10 cellular contexts compared by ENCODE assay signal in genomic region chr6:45548657-45549515, GRCh38.
A peak's percentile ranks its signal among the peaks of the same experiment; 100 is the strongest.
DNase-seq lines count a peak whose midpoint lies in the region; ATAC-seq lines count a peak whose summit lies in the region.
"Had no signal": no experiment of that assay in that cellular context is flagged by ENCODE, and none has a peak within 500 bp of the region (broad histone marks: within the 10 kb centered on the region; RNA-seq: fewer than 3 reads in every experiment).

No MANE protein-coding gene starts in this region.

- no peaks in the 10 kb centered on the region for H3K27me3 ChIP-seq in Karpas-422 (ENCODE audit: low read length)
- no peaks in the 10 kb centered on the region for H3K27me3 ChIP-seq in trophoblast cell (ENCODE audit: insufficient read depth, low read length)

- H3K79me2 ChIP-seq in Karpas-422 (ENCODE audit: low read length): no peaks in the 10 kb centered on the region
- no peaks in the 10 kb centered on the region for H3K79me2 ChIP-seq in trophoblast cell (ENCODE audit: control insufficient read depth, insufficient read depth, low read length, poor library complexity)

- H3K4ac ChIP-seq in trophoblast cell (ENCODE audit: low read depth, low read length): no peak overlapping the region

- H3K4me3 ChIP-seq in Karpas-422 (ENCODE audit: low read length) (no peak overlapping the region), trophoblast cell (ENCODE audit: low read depth, low read length) (no peak overlapping the region)

- no peak overlapping the region for H2BK12ac ChIP-seq in trophoblast cell (ENCODE audit: low read length)

- no peaks in the 10 kb centered on the region for H3K9me2 ChIP-seq in Karpas-422 (replicated peaks; ENCODE audit: insufficient read depth, low read length)

- no peak overlapping the region for H4K8ac ChIP-seq in trophoblast cell (ENCODE audit: low read depth, low read length)

- H3K18ac ChIP-seq in trophoblast cell (ENCODE audit: low read length): no peak overlapping the region

- H2BK5ac ChIP-seq in trophoblast cell (ENCODE audit: low read depth, low read length, poor library complexity): no peak overlapping the region

- no peak overlapping the region for H4K91ac ChIP-seq in trophoblast cell (ENCODE audit: low read depth, low read length)

- H3K14ac ChIP-seq in trophoblast cell (ENCODE audit: low read length): no peak overlapping the region

- ATAC-seq in HG02642 (IDR thresholded peaks at IDR 0.05; ENCODE audit: poor library complexity, unreplicated experiment): peak; percentile 97
- ATAC-seq: activated T-cell treated with anti-CD3 and anti-CD28 coated beads, Interleukin-2, amount 50 U/mL, for 4 hours had no signal

- H3K9ac ChIP-seq in Karpas-422 (ENCODE audit: low read length) (no peak overlapping the region), trophoblast cell (ENCODE audit: low read length) (no peak overlapping the region)

- H3K4me1 ChIP-seq in Karpas-422 (ENCODE audit: low read length): peaks cover 16% of the 10 kb centered on the region
- H3K4me1 ChIP-seq in trophoblast cell (ENCODE audit: control insufficient read depth in 1 of 2, insufficient read depth in 2 of 2, low read length in 2 of 2): peaks cover 0 to 1% of the 10 kb centered on the region in 2 experiments

- DNase-seq in DMS 273 (lab: John Stamatoyannopoulos, UW; ENCODE audit: unreplicated experiment) (peak; percentile 35), DMS 273 treated with DMSO at 0.1 percent for 48 hours (lab: John Stamatoyannopoulos, UW) (no peak), Karpas-422 (peak; percentile 89), trophoblast cell (no peak), DMS153 treated with DMSO at 0.1 percent for 48 hours (lab: John Stamatoyannopoulos, UW; ENCODE audit: unreplicated experiment) (no peak), NCI-H1105 (lab: John Stamatoyannopoulos, UW) (no peak)
- DNase-seq in activated CD4-positive, alpha-beta T cell treated with anti-CD3 and anti-CD28 coated beads, Interleukin-2, amount 50 U/mL, for 4 hours: no peak
- DNase-seq: activated T-cell treated with anti-CD3 and anti-CD28 coated beads, Interleukin-2, amount 50 U/mL, for 4 hours had no signal

- H2AK5ac ChIP-seq in trophoblast cell (ENCODE audit: low read length): no peak overlapping the region

- WGBS in trophoblast cell (ENCODE audit: extremely low coverage, insufficient coverage, insufficient read length): no CpG with 5 or more reads among the region's 7 CpGs

- peak overlapping the region; percentile 27 for H3K23ac ChIP-seq in trophoblast cell (ENCODE audit: low read length)

- no peaks in the 10 kb centered on the region for H3K79me1 ChIP-seq in trophoblast cell (ENCODE audit: low read length)

- no peaks in the 10 kb centered on the region; the same call in 1 of the 2 replicates for H4K20me1 ChIP-seq in Karpas-422 (ENCODE audit: insufficient read depth, low read depth, low read length)

- H3K4me2 ChIP-seq in Karpas-422 (ENCODE audit: low read depth, low read length, poor library complexity, severe bottlenecking) (peak overlapping the region; percentile 47), trophoblast cell (ENCODE audit: low read length) (no peak overlapping the region)

- H3K36me3 ChIP-seq in Karpas-422 (ENCODE audit: insufficient read depth, low read length) (no peaks in the 10 kb centered on the region), trophoblast cell (ENCODE audit: control insufficient read depth in 1 of 2, insufficient read depth in 2 of 2, low read length in 2 of 2) (no peaks in the 10 kb centered on the region)

- H2AFZ ChIP-seq in Karpas-422 (ENCODE audit: low read length) (no peak overlapping the region), trophoblast cell (ENCODE audit: insufficient read depth, low read length, poor library complexity) (no peak overlapping the region)

- H3K9me3 ChIP-seq in Karpas-422 (ENCODE audit: low read length) (no peaks in the 10 kb centered on the region), trophoblast cell (ENCODE audit: insufficient read depth, low read depth, low read length) (peaks cover under 1% of the 10 kb centered on the region)

- no peak overlapping the region for H2BK120ac ChIP-seq in trophoblast cell (ENCODE audit: insufficient read depth, low read length, poor library complexity)

- H3K27ac ChIP-seq in Karpas-422 (ENCODE audit: low read length): no peak overlapping the region
- no peak overlapping the region for H3K27ac ChIP-seq in trophoblast cell (ENCODE audit: low read depth, low read length)
- H3K27ac ChIP-seq: 22Rv1 had no signal

- H4K12ac ChIP-seq in trophoblast cell (ENCODE audit: low read depth, low read length): no peak overlapping the region

Comparison
In these comparisons a context has a peak if more than half of its experiments do, and no peak if none do; other contexts are left out.
1. DNase-seq: peak in DMS 273 (single experiment) and Karpas-422 (single experiment); none in DMS 273 treated with DMSO at 0.1 percent for 48 hours (single experiment), trophoblast cell (0 of 2), activated CD4-positive, alpha-beta T cell treated with anti-CD3 and anti-CD28 coated beads, Interleukin-2, amount 50 U/mL, for 4 hours (0 of 2), DMS153 treated with DMSO at 0.1 percent for 48 hours (single experiment) and NCI-H1105 (single experiment).